13 cellular contexts compared by ENCODE assay signal in genomic region chr15:40162552-40162951, GRCh38. TPM values are rescaled to one million over a fixed set of nuclear protein-coding genes. Genes with fewer than 3 reads are reported as not detected.
DNase-seq lines count a peak whose midpoint lies in the region; ATAC-seq, FAIRE-seq and TF ChIP-seq lines count a peak whose summit lies in the region.
"Had no signal": no experiment of that assay in that cellular context is flagged by ENCODE, and none has a peak within 500 bp of the region (broad histone marks: within the 10 kb centered on the region; RNA-seq: fewer than 3 reads in every experiment).

No MANE protein-coding gene starts in this region.

- H3K9ac ChIP-seq in Loucy (ENCODE audit: low read depth, low read length, poor library complexity, severe bottlenecking) (peak overlapping the region; percentile 95), K562 (ENCODE audit: insufficient read depth in 1 of 2, low read depth in 2 of 2, low read length in 2 of 2) (peak overlapping the region; percentile 28 to 91; a peak in 3 of 4 replicates), neuronal stem cell (ENCODE audit: low read depth, low read length, poor library complexity) (no peak overlapping the region)

- BruUV-seq in K562 (replicated peaks; lab: Mats Ljungman, UMichigan): no TSS peak

- H3K27me3 Mint-ChIP-seq in endothelial cell (ENCODE audit: unreplicated experiment): peaks cover 3% of the 10 kb centered on the region

- CTCF ChIA-PET in K562 (lab: Yijun Ruan, JAX; ENCODE audit: low intra/inter-chr PET ratio): no interaction called here

- FAIRE-seq in K562 (lab: Jason Lieb, UNC): no peak
- FAIRE-seq: islet of Langerhans had no signal

- H3K9me2 ChIP-seq in Loucy (replicated peaks; ENCODE audit: low read depth, low read length): no peaks in the 10 kb centered on the region

- H4K8ac ChIP-seq in neuronal stem cell (ENCODE audit: low read depth, low read length): no peak overlapping the region

- H3K9me3 Mint-ChIP-seq in endothelial cell (ENCODE audit: unreplicated experiment): no peaks in the 10 kb centered on the region

- H3K27ac ChIP-seq in K562 (ENCODE audit: extremely low read depth, low read depth, low read length): no peak overlapping the region; the same call in 2 of the 3 replicates
- no peak overlapping the region for H3K27ac ChIP-seq in neuronal stem cell (replicated peaks; ENCODE audit: low read length)

- no peak overlapping the region for H3K18ac ChIP-seq in neuronal stem cell (ENCODE audit: low read length)

- H3K79me2 ChIP-seq in Loucy (ENCODE audit: insufficient read depth, low read length) (peaks cover 67% of the 10 kb centered on the region), K562 (ENCODE audit: control insufficient read depth, insufficient read depth, low read length) (peaks cover 59% of the 10 kb centered on the region)

- H3K4me3 Mint-ChIP-seq in endothelial cell (ENCODE audit: unreplicated experiment): no peak overlapping the region

- no peak for TF ChIP-seq EP300 in K562 (IDR thresholded peaks at IDR 0.05; ENCODE audit: low read length)

- H3K9me3 ChIP-seq in Loucy (ENCODE audit: insufficient read depth, low read depth, low read length): no peaks in the 10 kb centered on the region
- H3K9me3 ChIP-seq in K562 (replicated peaks; ENCODE audit: control insufficient read depth, insufficient read depth, low read depth, low read length): no peaks in the 10 kb centered on the region
- H3K9me3 ChIP-seq in neuronal stem cell (replicated peaks in 1 of 2; ENCODE audit: control insufficient read depth in 2 of 2, insufficient read depth in 1 of 2, low read depth in 1 of 2, low read length in 2 of 2): no peaks in the 10 kb centered on the region

- intact Hi-C loops in K562 (cut with micrococcal nuclease): loop anchor here (5.0 kb wide), 1 partner anchor 110 kb away; no protein-coding TSS in a partner anchor

- H3K79me1 ChIP-seq in neuronal stem cell (ENCODE audit: low read depth, low read length): peaks cover 7% of the 10 kb centered on the region

- no peak overlapping the region for H2AFZ ChIP-seq in Loucy (ENCODE audit: low read length)
- no peak overlapping the region for H2AFZ ChIP-seq in K562 (ENCODE audit: low read depth, low read length)
- H2AFZ ChIP-seq in neuronal stem cell (ENCODE audit: low read length): no peak overlapping the region

- no peak overlapping the region for H2BK120ac ChIP-seq in neuronal stem cell (ENCODE audit: low read depth, low read length)

- DNase-seq in GM12865 (ENCODE audit: low read depth): no peak
- DNase-seq in K562 (ENCODE audit: extremely low read depth in 1 of 4, low spot score in 3 of 4): no peak
- no peak for DNase-seq in neuronal stem cell (ENCODE audit: low spot score)
- DNase-seq in endothelial cell (ENCODE audit: low spot score): no peak
- no peak for DNase-seq in NCI-H2171 (lab: John Stamatoyannopoulos, UW)
- DNase-seq in NCI-H1105 (lab: John Stamatoyannopoulos, UW): no peak
- DNase-seq: activated CD4-positive, alpha-beta T cell treated with anti-CD3 and anti-CD28 coated beads, Interleukin-2, amount 50 U/mL, for 4 hours; activated effector memory CD4-positive, alpha-beta T cell treated with anti-CD3 and anti-CD28 coated beads, Interleukin-2, amount 50 U/mL, for 16 hours; COR-L47; erythroblast; retina had no signal

- peak overlapping the region; percentile 97 for H3K4me2 ChIP-seq in Loucy (ENCODE audit: low read depth, low read length, poor library complexity, severe bottlenecking)
- H3K4me2 ChIP-seq in K562 (ENCODE audit: insufficient read depth, low read length): peak overlapping the region; percentile 93
- H3K4me2 ChIP-seq in neuronal stem cell (ENCODE audit: insufficient read depth, low read length, poor library complexity, severe bottlenecking): peak overlapping the region; percentile 57

- H3K14ac ChIP-seq in neuronal stem cell (ENCODE audit: low read length): no peak overlapping the region

- TF ChIP-seq POLR2A in K562 (conservative IDR thresholded peaks at IDR 0.05): no peak

- peaks cover 43% of the 10 kb centered on the region for H3K4me1 ChIP-seq in Loucy (ENCODE audit: insufficient read depth, low read length, poor library complexity, severe bottlenecking)
- H3K4me1 ChIP-seq in K562 (replicated peaks in 1 of 2; ENCODE audit: control insufficient read depth in 2 of 2, insufficient read depth in 2 of 2, low read length in 2 of 2): peaks cover 0 to 15% of the 10 kb centered on the region in 2 experiments; a peak in 3 of 5 replicates
- H3K4me1 ChIP-seq in neuronal stem cell (ENCODE audit: control insufficient read depth in 2 of 2, insufficient read depth in 1 of 2, low read depth in 1 of 2, low read length in 2 of 2): peaks cover 10 to 11% of the 10 kb centered on the region in 2 donors

- no peak for TF ChIP-seq RAD21 in K562 (CRISPR knock-in tag; conservative IDR thresholded peaks at IDR 0.05 in 1 of 2, IDR thresholded peaks at IDR 0.05 in 1 of 2)

- ATAC-seq in K562: no peak

- H2BK12ac ChIP-seq in neuronal stem cell (ENCODE audit: low read length): no peak overlapping the region

- no peak overlapping the region for H2BK15ac ChIP-seq in neuronal stem cell (ENCODE audit: low read length)

- no peak for TF ChIP-seq CTCF in GM12865 (IDR thresholded peaks at IDR 0.05; ENCODE audit: insufficient read depth, low read depth, low read length, missing control alignments)
- no peak for TF ChIP-seq CTCF in Loucy (conservative IDR thresholded peaks at IDR 0.05; ENCODE audit: low read length)
- TF ChIP-seq CTCF in K562 (IDR thresholded peaks at IDR 0.05 in 2 of 3, conservative IDR thresholded peaks at IDR 0.05 in 1 of 3; ENCODE audit: insufficient read depth in 2 of 3, low read depth in 1 of 3, low read length in 3 of 3): no peak
- no peak for TF ChIP-seq CTCF in endothelial cell (IDR thresholded peaks at IDR 0.05; ENCODE audit: unreplicated experiment)

- H2AK5ac ChIP-seq in neuronal stem cell (ENCODE audit: low read depth, low read length): no peak overlapping the region

- no peak overlapping the region for H4K91ac ChIP-seq in neuronal stem cell (ENCODE audit: low read depth, low read length, poor library complexity)

- H3K27ac Mint-ChIP-seq in endothelial cell (ENCODE audit: unreplicated experiment): no peak overlapping the region

- H3K4ac ChIP-seq in neuronal stem cell (ENCODE audit: low read length): no peak overlapping the region

- no peaks in the 10 kb centered on the region for H3K9me1 ChIP-seq in K562 (ENCODE audit: control insufficient read depth, insufficient read depth, low read length)

- 26% methylated on average over 2 of the region's 2 CpGs for WGBS in K562 (ENCODE audit: insufficient coverage, low coverage, missing lambda C conversion rate)
- WGBS in neuronal stem cell (ENCODE audit: extremely low coverage in 2 of 2, insufficient read length in 2 of 2, insufficient replicate concordance in 1 of 2), 2 donors: no CpG with 5 or more reads among the region's 2 CpGs

- in situ Hi-C loops in K562 (cut with MboI): no loop called here

- H4K20me1 ChIP-seq in Loucy (ENCODE audit: insufficient read depth, low read length, poor library complexity, severe bottlenecking) (peaks cover 36% of the 10 kb centered on the region), K562 (replicated peaks; ENCODE audit: control insufficient read depth, insufficient read depth, low read length) (peaks cover 7% of the 10 kb centered on the region; the same call in 1 of the 2 replicates)

- POLR2A ChIA-PET in K562 (lab: Yijun Ruan, JAX): interaction anchor here (0.6 to 2.3 kb wide), 12 partner anchors 9 to 137 kb away, joined by 3 to 20 read pairs (median 4); partner anchors contain the start of gene BMF

- no peaks in the 10 kb centered on the region for H3F3A ChIP-seq in Loucy (ENCODE audit: low read depth)

- no peaks in the 10 kb centered on the region for H3K4me1 Mint-ChIP-seq in endothelial cell (ENCODE audit: unreplicated experiment)

- H3K36me3 ChIP-seq in Loucy (ENCODE audit: insufficient read depth, low read length) (peaks cover 25% of the 10 kb centered on the region), K562 (ENCODE audit: control insufficient read depth, insufficient read depth, low read length) (peaks cover 48% of the 10 kb centered on the region), neuronal stem cell (replicated peaks in 1 of 2; ENCODE audit: control insufficient read depth in 2 of 2, insufficient read depth in 2 of 2, low read length in 2 of 2) (peaks cover 10 to 50% of the 10 kb centered on the region in 2 donors)

- no peak overlapping the region for H3K23ac ChIP-seq in neuronal stem cell (ENCODE audit: low read depth, low read length, poor library complexity)

- H3K36me3 Mint-ChIP-seq in endothelial cell (ENCODE audit: low read depth, unreplicated experiment): no peaks in the 10 kb centered on the region

- H3K27me3 ChIP-seq in Loucy (ENCODE audit: insufficient read depth, low read length, poor library complexity, severe bottlenecking) (no peaks in the 10 kb centered on the region), K562 (ENCODE audit: control insufficient read depth in 2 of 2, insufficient read depth in 2 of 2, low read length in 2 of 2) (no peaks in the 10 kb centered on the region), neuronal stem cell (ENCODE audit: control insufficient read depth in 3 of 3, insufficient read depth in 3 of 3, low read depth in 1 of 3, low read length in 3 of 3) (no peaks in the 10 kb centered on the region)

- H3K4me3 ChIP-seq in GM12865 (ENCODE audit: low read depth, low read length) (peak overlapping the region; percentile 60), Loucy (ENCODE audit: low read length, poor library complexity, severe bottlenecking) (peak overlapping the region; percentile 95), K562 (peak overlapping the region; percentile 68), neuronal stem cell (ENCODE audit: low read length in 2 of 2) (peak overlapping the region in 1 of 2 donors; percentile 78)

- no peak overlapping the region for H2BK5ac ChIP-seq in neuronal stem cell (ENCODE audit: low read length)

RNA-seq across cellular contexts. Expression of gene BUB1B, which starts 1.7 kb away (rescaled TPM):
- 100 and 246 TPM in 2 replicates for total RNA-seq in K562 (2011; cell fraction: chromatin; rRNA removed; ENCODE audit: low replicate concordance)
- total RNA-seq in K562 (2011; cell fraction: nucleolus; rRNA removed): 43.7 and 56.3 TPM in 2 replicates
- 69.7 and 78.0 TPM in 2 replicates for total RNA-seq in K562 (2011; cell fraction: nucleoplasm; rRNA removed)
- total RNA-seq in K562 (2014; rRNA removed) (73.1 and 79.1 TPM in 2 replicates), K562 (2014; rRNA removed; fragmentation: Illumina TruSeq; extraction: Trizol) (89.7 and 95.5 TPM in 2 replicates), K562 (2015; rRNA removed; fragmentation: Illumina TruSeq; extraction: Trizol) (81.0 and 82.2 TPM in 2 replicates), K562 (2021) (72.8 and 75.6 TPM in 2 replicates), endothelial cell (ENCODE audit: unreplicated experiment) (11.9 TPM)
- polyA plus RNA-seq in K562 (2011; rRNA removed) (113 and 118 TPM in 2 replicates), K562 (2014; fragmentation: Illumina TruSeq; extraction: Trizol) (92.6 and 105 TPM in 2 replicates), K562 (2014; fragmentation: Nextera tagmentation; extraction: Ambion mirVana) (10 to 100 TPM; 28.7 to 43.3 TPM), K562 (2014; rRNA removed) (93.4 and 94.2 TPM in 2 replicates)
- 21.6 and 38.9 TPM in 2 replicates for polyA plus RNA-seq in K562 (2011; cell fraction: cytosol; rRNA removed)
- polyA plus RNA-seq in K562 (2011; cell fraction: nucleus; rRNA removed): 208 and 313 TPM in 2 replicates
- 46.2 and 52.2 TPM in 2 replicates for polyA plus RNA-seq in K562 (2012)
- 80.8 and 91.4 TPM in 2 replicates for polyA minus RNA-seq in K562 (2011; rRNA and poly(A)+ RNA removed)
- 26.2 and 37.5 TPM in 2 replicates for polyA minus RNA-seq in K562 (2011; cell fraction: cytosol; rRNA and poly(A)+ RNA removed)
- polyA minus RNA-seq in K562 (2011; cell fraction: nucleus; rRNA and poly(A)+ RNA removed): 50.5 and 120 TPM in 2 replicates
- polyA plus RNA-seq in neuronal stem cell (2013, experiment 1 of 2): 55.5 TPM
- 55.2 TPM for polyA plus RNA-seq in neuronal stem cell (2013, experiment 2 of 2)

RNA-seq across cellular contexts. Expression of gene BMF, which starts 53.9 kb away (rescaled TPM):
- 0.58 and 3.5 TPM in 2 replicates for total RNA-seq in K562 (2011; cell fraction: chromatin; rRNA removed; ENCODE audit: low replicate concordance)
- 2.5 and 2.8 TPM in 2 replicates for total RNA-seq in K562 (2011; cell fraction: nucleolus; rRNA removed)
- 0.81 and 1.7 TPM in 2 replicates for total RNA-seq in K562 (2011; cell fraction: nucleoplasm; rRNA removed)
- total RNA-seq in K562 (2014; rRNA removed) (0.41 and 0.59 TPM in 2 replicates), K562 (2014; rRNA removed; fragmentation: Illumina TruSeq; extraction: Trizol) (0.25 and 0.32 TPM in 2 replicates), K562 (2015; rRNA removed; fragmentation: Illumina TruSeq; extraction: Trizol) (0.19 and 0.29 TPM in 2 replicates), K562 (2021) (0.56 and 0.91 TPM in 2 replicates), endothelial cell (ENCODE audit: unreplicated experiment) (153 TPM)
- polyA plus RNA-seq in K562 (2011; rRNA removed) (0.35 and 0.59 TPM in 2 replicates), K562 (2014; fragmentation: Illumina TruSeq; extraction: Trizol) (0.52 and 0.87 TPM in 2 replicates), K562 (2014; fragmentation: Nextera tagmentation; extraction: Ambion mirVana) (not detected), K562 (2014; rRNA removed) (0.82 and 0.86 TPM in 2 replicates)
- 0.49 and 0.56 TPM in 2 replicates for polyA plus RNA-seq in K562 (2011; cell fraction: cytosol; rRNA removed)
- polyA plus RNA-seq in K562 (2011; cell fraction: nucleus; rRNA removed): 0.76 and 0.92 TPM in 2 replicates
- polyA plus RNA-seq in K562 (2012): 0.53 and 3.8 TPM in 2 replicates
- 0.54 and 1.1 TPM in 2 replicates for polyA minus RNA-seq in K562 (2011; rRNA and poly(A)+ RNA removed)
- 1.2 TPM in 1 of 2 replicates, not detected in the other for polyA minus RNA-seq in K562 (2011; cell fraction: cytosol; rRNA and poly(A)+ RNA removed)
- 0.40 and 1.00 TPM in 2 replicates for polyA minus RNA-seq in K562 (2011; cell fraction: nucleus; rRNA and poly(A)+ RNA removed)
- polyA plus RNA-seq in neuronal stem cell (2013, experiment 1 of 2): 6.6 TPM
- 6.6 TPM for polyA plus RNA-seq in neuronal stem cell (2013, experiment 2 of 2)

Comparison
In these comparisons a context has a peak if more than half of its experiments do, and no peak if none do; other contexts are left out.
1. RNA of gene BMF, which starts 53.9 kb away (total RNA-seq): 153 TPM in endothelial cell (single experiment); 0.19 to 3.5 TPM in K562; every median in the first group is over 10 times any median in the second.
2. Peak in every context shown above with its lines, with median percentiles within 50 percentile points of each other: H3K4me2 ChIP-seq.